In genomic region chr9:123678878-123679329, GRCh38 we compare ENCODE assay signal across 11 cellular contexts.
DNase-seq lines count a peak whose midpoint lies in the region; ATAC-seq, FAIRE-seq and TF ChIP-seq lines count a peak whose summit lies in the region.
"Had no signal": no experiment of that assay in that cellular context is flagged by ENCODE, and none has a peak within 500 bp of the region (broad histone marks: within the 10 kb centered on the region; RNA-seq: fewer than 3 reads in every experiment).

No MANE protein-coding gene starts in this region.

- TF ChIP-seq CTCF in MCF 10A (IDR thresholded peaks at IDR 0.05; ENCODE audit: unreplicated experiment) (no peak), D721Med (IDR thresholded peaks at IDR 0.05; ENCODE audit: insufficient read depth, missing control alignments) (no peak)

- intact Hi-C loops in MCF 10A (cut with micrococcal nuclease): no loop called here

- H3K14ac ChIP-seq in neuronal stem cell (ENCODE audit: low read length): peak overlapping the region; percentile 44

- H3K4me1 ChIP-seq in CD4-positive, CD25-positive, alpha-beta regulatory T cell (ENCODE audit: control insufficient read depth, insufficient read depth, low read length, poor library complexity, severe bottlenecking): peaks cover 11% of the 10 kb centered on the region
- H3K4me1 ChIP-seq in neuronal stem cell (ENCODE audit: control insufficient read depth in 2 of 2, insufficient read depth in 1 of 2, low read depth in 1 of 2, low read length in 2 of 2): peaks cover 0 to 11% of the 10 kb centered on the region in 2 donors

- no peak for FAIRE-seq in D721Med (lab: Jason Lieb, UNC)
- FAIRE-seq: frontal cortex had no signal

- H3K27ac ChIP-seq in CD4-positive, CD25-positive, alpha-beta regulatory T cell (ENCODE audit: insufficient read depth, low read length, poor library complexity, severe bottlenecking): no peak overlapping the region
- no peak overlapping the region for H3K27ac ChIP-seq in neuronal stem cell (replicated peaks; ENCODE audit: low read length)
- H3K27ac ChIP-seq: SJSA1 had no signal

- no peak overlapping the region for H2BK120ac ChIP-seq in neuronal stem cell (ENCODE audit: low read depth, low read length)

- no peak overlapping the region for H3K4me3 ChIP-seq in CD4-positive, CD25-positive, alpha-beta regulatory T cell (ENCODE audit: low read depth, low read length)
- no peak overlapping the region for H3K4me3 ChIP-seq in neuronal stem cell (ENCODE audit: low read length in 2 of 2)
- H3K4me3 ChIP-seq: SJSA1 had no signal

- ATAC-seq in CD4-positive, CD25-positive, alpha-beta regulatory T cell (ENCODE audit: low read depth in 2 of 2): no peak
- ATAC-seq: WTC11 had no signal

- no CpG with 5 or more reads among the region's 5 CpGs for WGBS in neuronal stem cell (ENCODE audit: extremely low coverage in 2 of 2, insufficient read length in 2 of 2, insufficient replicate concordance in 1 of 2), 2 donors

- peak overlapping the region; percentile 7 for H3K9ac ChIP-seq in neuronal stem cell (ENCODE audit: low read depth, low read length, poor library complexity)

- H2BK12ac ChIP-seq in neuronal stem cell (ENCODE audit: low read length): no peak overlapping the region

- no peak overlapping the region for H2AFZ ChIP-seq in neuronal stem cell (ENCODE audit: low read length)

- no peak overlapping the region for H4K91ac ChIP-seq in neuronal stem cell (ENCODE audit: low read depth, low read length, poor library complexity)

- peak overlapping the region in 1 of 4 donors; percentile 46 for H3K4me3 Mint-ChIP-seq in CD4-positive, CD25-positive, alpha-beta regulatory T cell
- no peak overlapping the region for H3K4me3 Mint-ChIP-seq in MCF 10A (ENCODE audit: unreplicated experiment)
- H3K4me3 Mint-ChIP-seq: WTC11 had no signal

- peak overlapping the region; percentile 3 to 79 (median 74) for H3K27ac Mint-ChIP-seq in CD4-positive, CD25-positive, alpha-beta regulatory T cell
- H3K27ac Mint-ChIP-seq in MCF 10A (ENCODE audit: low read depth, unreplicated experiment): no peak overlapping the region
- H3K27ac Mint-ChIP-seq: WTC11 had no signal

- H3K4ac ChIP-seq in neuronal stem cell (ENCODE audit: low read length): no peak overlapping the region

- no peak overlapping the region for H2AK5ac ChIP-seq in neuronal stem cell (ENCODE audit: low read depth, low read length)

- DNase-seq in CD4-positive, CD25-positive, alpha-beta regulatory T cell: no peak
- peak; percentile 13 for DNase-seq in KBM-7
- DNase-seq in amniotic epithelial cell (ENCODE audit: low read depth): peak; percentile 49
- DNase-seq in neuronal stem cell (ENCODE audit: low spot score): no peak
- DNase-seq in MCF 10A (ENCODE audit: unreplicated experiment): no peak
- DNase-seq in D721Med (ENCODE audit: insufficient read length, low spot score): no peak
- DNase-seq in DMS79 (lab: John Stamatoyannopoulos, UW): no peak

- no peak overlapping the region for H2BK5ac ChIP-seq in neuronal stem cell (ENCODE audit: low read length)

- POLR2A ChIA-PET in MCF 10A (lab: Yijun Ruan, JAX): no interaction called here

- no peaks in the 10 kb centered on the region for H3K36me3 ChIP-seq in CD4-positive, CD25-positive, alpha-beta regulatory T cell (ENCODE audit: control insufficient read depth, insufficient read depth, low read length)
- H3K36me3 ChIP-seq in neuronal stem cell (replicated peaks in 1 of 2; ENCODE audit: control insufficient read depth in 2 of 2, insufficient read depth in 2 of 2, low read length in 2 of 2): peaks cover 0 to under 1% of the 10 kb centered on the region in 2 donors
- H3K36me3 ChIP-seq: SJSA1 had no signal

- peaks cover 4 to 25% (median 10%) of the 10 kb centered on the region in 4 donors for H3K4me1 Mint-ChIP-seq in CD4-positive, CD25-positive, alpha-beta regulatory T cell
- no peaks in the 10 kb centered on the region for H3K4me1 Mint-ChIP-seq in MCF 10A (ENCODE audit: insufficient read depth, unreplicated experiment)

- H4K8ac ChIP-seq in neuronal stem cell (ENCODE audit: low read depth, low read length): no peak overlapping the region

- no peak overlapping the region for H3K23ac ChIP-seq in neuronal stem cell (ENCODE audit: low read depth, low read length, poor library complexity)

- H3K9me3 Mint-ChIP-seq in CD4-positive, CD25-positive, alpha-beta regulatory T cell: peaks cover 0 to 5% (median 2%) of the 10 kb centered on the region in 7 donors
- H3K9me3 Mint-ChIP-seq in MCF 10A (ENCODE audit: unreplicated experiment): peaks cover 7% of the 10 kb centered on the region

- H3K4me2 ChIP-seq in neuronal stem cell (ENCODE audit: insufficient read depth, low read length, poor library complexity, severe bottlenecking): no peak overlapping the region

- BruUV-seq in MCF 10A (replicated peaks; lab: Mats Ljungman, UMichigan): no TSS peak

- H3K36me3 Mint-ChIP-seq in CD4-positive, CD25-positive, alpha-beta regulatory T cell: peaks cover 26% of the 10 kb centered on the region
- H3K36me3 Mint-ChIP-seq in MCF 10A (ENCODE audit: insufficient read depth, unreplicated experiment): no peaks in the 10 kb centered on the region

- CTCF ChIA-PET in MCF 10A (lab: Yijun Ruan, JAX): no interaction called here

- peaks cover 2% of the 10 kb centered on the region for H3K79me1 ChIP-seq in neuronal stem cell (ENCODE audit: low read depth, low read length)

- H3K9me3 ChIP-seq in CD4-positive, CD25-positive, alpha-beta regulatory T cell (ENCODE audit: control insufficient read depth in 2 of 2, low read length in 2 of 2): no peaks in the 10 kb centered on the region
- H3K9me3 ChIP-seq in neuronal stem cell (replicated peaks in 1 of 2; ENCODE audit: control insufficient read depth in 2 of 2, insufficient read depth in 1 of 2, low read depth in 1 of 2, low read length in 2 of 2): peaks cover 8 to 9% of the 10 kb centered on the region in 2 donors
- H3K9me3 ChIP-seq: SJSA1 had no signal

- peak overlapping the region; percentile 25 for H3K18ac ChIP-seq in neuronal stem cell (ENCODE audit: low read length)

- in situ Hi-C loops in KBM-7 (cut with MboI; ENCODE audit: low pct_unique_long_range_greater_than_20kb, low sequenced_read_pairs): no loop called here

- H3K27me3 ChIP-seq in CD4-positive, CD25-positive, alpha-beta regulatory T cell (ENCODE audit: control insufficient read depth, insufficient read depth, low read length): no peaks in the 10 kb centered on the region
- H3K27me3 ChIP-seq in neuronal stem cell (ENCODE audit: control insufficient read depth in 3 of 3, insufficient read depth in 3 of 3, low read depth in 1 of 3, low read length in 3 of 3): no peaks in the 10 kb centered on the region
- H3K27me3 ChIP-seq: SJSA1 had no signal

- H3K27me3 Mint-ChIP-seq in CD4-positive, CD25-positive, alpha-beta regulatory T cell: no peaks in the 10 kb centered on the region
- no peaks in the 10 kb centered on the region for H3K27me3 Mint-ChIP-seq in MCF 10A (ENCODE audit: insufficient read depth, unreplicated experiment)
- H3K27me3 Mint-ChIP-seq: naive thymus-derived CD8-positive, alpha-beta T cell had no signal

- H2BK15ac ChIP-seq in neuronal stem cell (ENCODE audit: low read length): no peak overlapping the region

Comparison
In these comparisons a context has a peak if more than half of its experiments do, and no peak if none do; other contexts are left out.
1. DNase-seq: peak in KBM-7 (single experiment) and amniotic epithelial cell (single experiment); none in CD4-positive, CD25-positive, alpha-beta regulatory T cell (0 of 3), neuronal stem cell (single experiment), MCF 10A (single experiment), D721Med (single experiment) and DMS79 (single experiment).